ENCODE assay signal across 13 cellular contexts in the genomic region with DNA sequence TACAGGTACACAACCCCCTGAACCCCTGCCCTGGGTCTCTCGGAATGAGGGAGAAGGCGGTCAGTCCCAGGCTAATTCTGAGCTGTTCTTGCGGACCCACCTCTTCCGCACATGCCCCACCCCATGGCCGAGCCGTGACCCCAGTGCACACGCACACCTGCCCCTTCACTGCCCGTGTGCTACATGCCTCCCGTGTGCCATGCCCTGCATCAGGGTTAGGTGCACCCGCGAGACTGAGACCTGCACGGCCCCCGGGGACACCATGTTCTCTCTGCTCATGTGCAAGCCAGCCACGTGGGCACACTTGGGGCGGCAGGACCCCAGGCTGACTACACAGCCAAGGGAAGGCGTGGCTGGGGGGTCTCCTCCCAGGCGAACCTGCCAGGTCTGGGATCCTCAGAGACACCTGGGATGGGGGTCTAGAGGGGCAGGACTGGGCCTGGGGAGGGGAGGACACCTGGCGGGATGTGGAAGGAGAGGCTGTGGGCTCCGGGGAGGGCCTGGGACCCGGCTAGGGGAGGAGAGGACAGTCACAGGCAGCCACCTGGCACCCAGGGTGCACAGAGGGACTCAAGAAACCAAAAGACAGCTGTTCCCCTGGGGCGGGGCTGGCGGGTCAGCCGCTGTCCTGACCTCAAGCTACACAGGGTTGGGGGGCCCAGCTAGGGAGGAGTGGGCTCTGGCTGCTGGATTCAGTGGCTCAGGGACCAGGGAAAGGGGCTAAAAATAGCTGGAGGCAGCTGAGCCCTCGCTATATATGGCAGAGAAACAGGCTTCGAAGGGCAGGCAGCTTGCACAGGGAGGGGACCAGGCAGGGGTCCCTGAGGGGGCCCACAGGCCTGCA.
DNase-seq lines count a peak whose midpoint lies in the region; ATAC-seq and TF ChIP-seq lines count a peak whose summit lies in the region.
"Had no signal": no experiment of that assay in that cellular context is flagged by ENCODE, and none has a peak within 500 bp of the region (broad histone marks: within the 10 kb centered on the region; RNA-seq: fewer than 3 reads in every experiment).

No MANE protein-coding gene starts in this region.

- intact Hi-C loops in esophagus squamous epithelium (cut with DNase I), result no loop called here
- intact Hi-C loops in activated naive CD4-positive, alpha-beta T cell treated with anti-CD3 and anti-CD28 coated beads for 36 hours (cut with micrococcal nuclease), result no loop called here

- no peaks in the 10 kb centered on the region for H3K9me3 Mint-ChIP-seq in activated naive CD4-positive, alpha-beta T cell treated with anti-CD3 and anti-CD28 coated beads for 36 hours
- H3K9me3 Mint-ChIP-seq: activated T-cell treated with anti-CD3 and anti-CD28 coated beads, Interleukin-2, amount 50 U/mL, for 72 hours; CD4-positive, CD25-positive, alpha-beta regulatory T cell had no signal

- H3K4me3 ChIP-seq in SJCRH30 (peak overlapping the region; percentile 30), esophagus squamous epithelium (peak overlapping the region in 1 of 4 donors; percentile 33)
- H3K4me3 ChIP-seq: adrenal gland, left lung had no signal

- no peaks in the 10 kb centered on the region for H3K36me3 ChIP-seq in SJCRH30
- H3K36me3 ChIP-seq in esophagus squamous epithelium, result peaks cover 8 to 75% (median 18%) of the 10 kb centered on the region in 3 donors
- H3K36me3 ChIP-seq: adrenal gland had no signal

- H3K9me3 ChIP-seq in SJCRH30 (replicated peaks) (no peaks in the 10 kb centered on the region), esophagus squamous epithelium (no peaks in the 10 kb centered on the region)
- H3K9me3 ChIP-seq: adrenal gland, left lung had no signal

- H3K4me1 ChIP-seq in SJCRH30, result peaks cover 29% of the 10 kb centered on the region
- peaks cover 2 to 50% (median 6%) of the 10 kb centered on the region in 3 donors for H3K4me1 ChIP-seq in esophagus squamous epithelium

- H3K27ac ChIP-seq in SJCRH30 (peak overlapping the region; percentile 53), esophagus squamous epithelium (peak overlapping the region; percentile 46 to 82 (median 74)), substantia nigra (ENCODE audit: low read depth, low read length, poor library complexity, severe bottlenecking) (peak overlapping the region; percentile 38)

- 0 out of 2 replicates have a peak, but pooled peaks cover 6% of the 10 kb centered on the region for H3K27me3 ChIP-seq in SJCRH30
- H3K27me3 ChIP-seq in esophagus squamous epithelium, result no peaks in the 10 kb centered on the region
- H3K27me3 ChIP-seq: adrenal gland, left lung had no signal

- no peak for ATAC-seq in HG03442 (IDR thresholded peaks at IDR 0.05; ENCODE audit: unreplicated experiment)
- ATAC-seq: esophagus mucosa had no signal

- no peaks in the 10 kb centered on the region for H3K36me3 Mint-ChIP-seq in activated naive CD4-positive, alpha-beta T cell treated with anti-CD3 and anti-CD28 coated beads for 36 hours (ENCODE audit: low read depth)
- H3K36me3 Mint-ChIP-seq: CD4-positive, CD25-positive, alpha-beta regulatory T cell had no signal

- no peaks in the 10 kb centered on the region for H3K4me1 Mint-ChIP-seq in activated naive CD4-positive, alpha-beta T cell treated with anti-CD3 and anti-CD28 coated beads for 36 hours (ENCODE audit: low read depth)
- H3K4me1 Mint-ChIP-seq: CD4-positive, CD25-positive, alpha-beta regulatory T cell had no signal

- TF ChIP-seq CTCF in esophagus squamous epithelium (IDR thresholded peaks at IDR 0.05), result no peak

- CTCF ChIA-PET in activated naive CD4-positive, alpha-beta T cell treated with anti-CD3 and anti-CD28 coated beads for 36 hours (lab: Charles Lee), result no interaction called here

- TF ChIP-seq POLR2A in esophagus squamous epithelium (IDR thresholded peaks at IDR 0.05), result no peak

- no peak overlapping the region for H3K27ac Mint-ChIP-seq in activated naive CD4-positive, alpha-beta T cell treated with anti-CD3 and anti-CD28 coated beads for 36 hours
- H3K27ac Mint-ChIP-seq: activated T-cell treated with anti-CD3 and anti-CD28 coated beads, Interleukin-2, amount 50 U/mL, for 72 hours; CD4-positive, CD25-positive, alpha-beta regulatory T cell had no signal

- H3K27me3 Mint-ChIP-seq in activated naive CD4-positive, alpha-beta T cell treated with anti-CD3 and anti-CD28 coated beads for 36 hours (ENCODE audit: low read depth), result no peaks in the 10 kb centered on the region
- H3K27me3 Mint-ChIP-seq: CD4-positive, CD25-positive, alpha-beta regulatory T cell had no signal

- WGBS in esophagus squamous epithelium, 2 donors, result 73 to 81% methylated on average over 11 to 15 of the region's 25 CpGs

- DNase-seq in SJCRH30, result peak; percentile 81 to 84
- no peak for DNase-seq in esophagus squamous epithelium (lab: John Stamatoyannopoulos, UW)
- DNase-seq in myocyte (ENCODE audit: low read depth), result peak; percentile 97
- no peak for DNase-seq in substantia nigra (lab: John Stamatoyannopoulos, UW)
- DNase-seq in NCI-H1436 (lab: John Stamatoyannopoulos, UW), result no peak
- no peak for DNase-seq in activated naive CD4-positive, alpha-beta T cell treated with anti-CD3 and anti-CD28 coated beads for 36 hours
- DNase-seq: activated T-cell treated with anti-CD3 and anti-CD28 coated beads, Interleukin-2, amount 50 U/mL, for 72 hours; CD4-positive, CD25-positive, alpha-beta regulatory T cell; Kasumi-1 had no signal

- H3K4me3 Mint-ChIP-seq in activated naive CD4-positive, alpha-beta T cell treated with anti-CD3 and anti-CD28 coated beads for 36 hours, result no peak overlapping the region
- H3K4me3 Mint-ChIP-seq: activated T-cell treated with anti-CD3 and anti-CD28 coated beads, Interleukin-2, amount 50 U/mL, for 72 hours; CD4-positive, CD25-positive, alpha-beta regulatory T cell had no signal

Comparison
In these comparisons a context has a peak if more than half of its experiments do, and no peak if none do; other contexts are left out.
1. DNase-seq: peak in SJCRH30 (2 of 2) and myocyte (single experiment); none in esophagus squamous epithelium (single experiment), substantia nigra (0 of 49), NCI-H1436 (single experiment) and activated naive CD4-positive, alpha-beta T cell treated with anti-CD3 and anti-CD28 coated beads for 36 hours (single experiment).
2. Peak in every context shown above with its lines, with median percentiles within 50 percentile points of each other: H3K27ac ChIP-seq.